ENCODE assay signal across 15 cellular contexts in genomic region chr15:100112636-100113305, GRCh38.
DNase-seq lines count a peak whose midpoint lies in the region; ATAC-seq lines count a peak whose summit lies in the region.
"Had no signal": no experiment of that assay in that cellular context is flagged by ENCODE, and none has a peak within 500 bp of the region (broad histone marks: within the 10 kb centered on the region; RNA-seq: fewer than 3 reads in every experiment).

No MANE protein-coding gene starts in this region.

- H3K9me3 Mint-ChIP-seq in activated T-cell treated with anti-CD3 and anti-CD28 coated beads, Interleukin-2, amount 50 U/mL, for 72 hours: no peaks in the 10 kb centered on the region
- H3K9me3 Mint-ChIP-seq in activated T-cell treated with anti-CD3 and anti-CD28 coated beads, Interleukin-2, amount 50 U/mL, for 4 hours: no peaks in the 10 kb centered on the region

- H3K4me1 Mint-ChIP-seq in activated T-cell treated with anti-CD3 and anti-CD28 coated beads, Interleukin-2, amount 50 U/mL, for 72 hours (ENCODE audit: low read depth): peaks cover 46% of the 10 kb centered on the region
- H3K4me1 Mint-ChIP-seq in activated T-cell treated with anti-CD3 and anti-CD28 coated beads, Interleukin-2, amount 50 U/mL, for 4 hours (ENCODE audit: low read depth): peaks cover 25% of the 10 kb centered on the region
- H3K4me1 Mint-ChIP-seq in T-helper 17 cell: peaks cover 19% of the 10 kb centered on the region

- H3K27ac ChIP-seq in right cardiac atrium (ENCODE audit: low read length) (peak overlapping the region; percentile 93), substantia nigra (ENCODE audit: low read depth, low read length, poor library complexity, severe bottlenecking) (peak overlapping the region; percentile 14)

- H3K27ac Mint-ChIP-seq in activated T-cell treated with anti-CD3 and anti-CD28 coated beads, Interleukin-2, amount 50 U/mL, for 72 hours: peak overlapping the region; percentile 85
- peak overlapping the region; percentile 47 for H3K27ac Mint-ChIP-seq in T-helper 17 cell

- ATAC-seq in activated T-cell treated with anti-CD3 and anti-CD28 coated beads, Interleukin-2, amount 50 U/mL, for 72 hours (replicated peaks in 1 of 2): no peak
- ATAC-seq in activated T-cell treated with anti-CD3 and anti-CD28 coated beads, Interleukin-2, amount 50 U/mL, for 4 hours: no peak
- ATAC-seq in T-helper 17 cell (no peak), right cardiac atrium (no peak), HG02973 (IDR thresholded peaks at IDR 0.05; ENCODE audit: unreplicated experiment) (no peak)

- H3K9me3 ChIP-seq in T-helper 17 cell (ENCODE audit: control insufficient read depth, low read length, poor library complexity, severe bottlenecking): no peaks in the 10 kb centered on the region
- no peaks in the 10 kb centered on the region for H3K9me3 ChIP-seq in right cardiac atrium (ENCODE audit: control insufficient read depth, low read length)

- H3K4me3 Mint-ChIP-seq in activated T-cell treated with anti-CD3 and anti-CD28 coated beads, Interleukin-2, amount 50 U/mL, for 72 hours: no peak overlapping the region
- no peak overlapping the region for H3K4me3 Mint-ChIP-seq in activated T-cell treated with anti-CD3 and anti-CD28 coated beads, Interleukin-2, amount 50 U/mL, for 4 hours
- no peak overlapping the region for H3K4me3 Mint-ChIP-seq in T-helper 17 cell

- H3K27me3 ChIP-seq in right cardiac atrium (ENCODE audit: control insufficient read depth, insufficient read depth): no peaks in the 10 kb centered on the region

- no peak for DNase-seq in activated T-cell treated with anti-CD3 and anti-CD28 coated beads, Interleukin-2, amount 50 U/mL, for 72 hours
- DNase-seq in activated T-cell treated with anti-CD3 and anti-CD28 coated beads, Interleukin-2, amount 50 U/mL, for 4 hours: no peak
- DNase-seq in T-helper 17 cell: no peak
- no peak for DNase-seq in right cardiac atrium
- no peak for DNase-seq in substantia nigra (lab: John Stamatoyannopoulos, UW)
- DNase-seq in NCI-H1105 (lab: John Stamatoyannopoulos, UW): no peak
- no peak for DNase-seq in SIG-M5 treated with dmso at 0.1 percent for 504 hours (lab: John Stamatoyannopoulos, UW; ENCODE audit: unreplicated experiment)
- DNase-seq: activated gamma-delta T cell treated with Interleukin-2 at 50 U/mL for 16 hours; effector CD8-positive, alpha-beta T cell; hippocampal formation; NCI-H1048; NCI-H524 treated with DMSO at 0.1 percent for 48 hours; stimulated activated naive CD4-positive, alpha-beta T cell treated with Interleukin-2 at 50 U/mL for 16 hours had no signal

- intact Hi-C loops in right cardiac atrium (cut with DNase I): no loop called here

- no peaks in the 10 kb centered on the region for H3K27me3 Mint-ChIP-seq in activated T-cell treated with anti-CD3 and anti-CD28 coated beads, Interleukin-2, amount 50 U/mL, for 72 hours (ENCODE audit: low read depth)
- no peaks in the 10 kb centered on the region for H3K27me3 Mint-ChIP-seq in activated T-cell treated with anti-CD3 and anti-CD28 coated beads, Interleukin-2, amount 50 U/mL, for 4 hours (ENCODE audit: low read depth)
- no peaks in the 10 kb centered on the region for H3K27me3 Mint-ChIP-seq in T-helper 17 cell

- no peak overlapping the region for H3K4me3 ChIP-seq in right cardiac atrium (ENCODE audit: low read length)
- H3K4me3 ChIP-seq: K562 had no signal

- H3K4me1 ChIP-seq in right cardiac atrium (ENCODE audit: control insufficient read depth, insufficient read depth, low read length): peaks cover 26% of the 10 kb centered on the region

- 85% methylated on average over 14 of the region's 14 CpGs for WGBS in right cardiac atrium

- H3K36me3 Mint-ChIP-seq in activated T-cell treated with anti-CD3 and anti-CD28 coated beads, Interleukin-2, amount 50 U/mL, for 72 hours (ENCODE audit: insufficient read depth in 2 of 2): no peaks in the 10 kb centered on the region
- peaks cover under 1% of the 10 kb centered on the region for H3K36me3 Mint-ChIP-seq in activated T-cell treated with anti-CD3 and anti-CD28 coated beads, Interleukin-2, amount 50 U/mL, for 4 hours (ENCODE audit: insufficient read depth)
- H3K36me3 Mint-ChIP-seq in T-helper 17 cell (ENCODE audit: low read depth): peaks cover 3% of the 10 kb centered on the region
